In the genomic region with DNA sequence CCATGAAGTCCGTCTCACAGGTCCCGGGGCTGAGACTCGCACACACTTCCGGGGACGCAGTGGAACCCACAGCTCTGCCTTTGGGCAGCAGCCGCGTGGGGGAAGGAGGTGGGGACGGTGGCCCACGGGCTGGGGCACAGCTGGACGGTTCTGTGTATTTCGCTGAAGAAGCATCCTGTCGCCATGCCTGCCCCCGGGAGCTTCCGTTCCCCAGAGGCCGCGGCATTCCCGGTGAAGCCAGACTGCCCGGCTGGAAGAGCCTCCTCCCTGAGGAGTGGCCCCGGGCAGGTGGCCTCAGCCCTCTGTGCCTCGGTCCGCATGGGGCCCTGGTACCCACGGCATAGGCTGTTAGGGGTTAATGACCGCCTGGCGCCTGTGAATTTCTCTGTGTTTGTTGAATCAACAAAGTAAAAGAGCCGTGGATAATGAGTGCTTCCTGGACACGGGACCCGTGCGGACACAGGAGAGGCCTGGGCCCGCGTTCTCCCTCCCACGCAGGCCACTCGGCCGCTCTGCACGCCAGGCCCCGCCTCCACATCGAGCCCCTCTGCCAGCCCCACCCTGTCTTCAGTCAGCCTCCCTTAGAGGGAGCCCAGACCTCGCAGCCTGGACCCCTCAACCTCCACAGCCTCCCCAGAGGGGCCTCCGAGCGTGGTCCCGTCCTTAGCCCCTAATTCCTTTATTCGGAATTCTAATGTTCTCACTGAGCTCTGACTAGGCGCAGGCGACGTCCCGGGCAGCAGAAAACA, we compare ENCODE assay signal across 34 cellular contexts. TPM values are rescaled to one million over a fixed set of nuclear protein-coding genes. Genes with fewer than 3 reads are reported as not detected.
A peak's percentile ranks its signal among the peaks of the same experiment; 100 is the strongest.
DNase-seq lines count a peak whose midpoint lies in the region; ATAC-seq and TF ChIP-seq lines count a peak whose summit lies in the region.
"Had no signal": no experiment of that assay in that cellular context is flagged by ENCODE, and none has a peak within 500 bp of the region (broad histone marks: within the 10 kb centered on the region; RNA-seq: fewer than 3 reads in every experiment).

No MANE protein-coding gene starts in this region.

- H3K36me3 ChIP-seq in SJCRH30 (no peaks in the 10 kb centered on the region), lower lobe of right lung (no peaks in the 10 kb centered on the region)
- H3K36me3 ChIP-seq: suprapubic skin had no signal

- H3K4me3 ChIP-seq in SJCRH30: peak overlapping the region; percentile 25
- H3K4me3 ChIP-seq in lower lobe of right lung: no peak overlapping the region
- H3K4me3 ChIP-seq: suprapubic skin had no signal

- no peak overlapping the region for H3K27ac Mint-ChIP-seq in natural killer cell
- H3K27ac Mint-ChIP-seq: activated CD8-positive, alpha-beta T cell treated with anti-CD3 and anti-CD28 coated beads, Interleukin-2, amount 10 ng/mL, durations not matched to agents 7 days and 5 days; activated naive CD8-positive, alpha-beta T cell treated with anti-CD3 and anti-CD28 coated beads, Interleukin-2, amount 10 ng/mL, durations not matched to agents 7 days and 5 days; naive thymus-derived CD4-positive, alpha-beta T cell; stimulated activated naive B cell treated with anti-CD40 and anti-IgM and Interleukin-4, amounts not matched to agents 10 μg/mL and 1 μg/mL and 100 μg/mL, for 72 hours had no signal

- H3K9me3 Mint-ChIP-seq in natural killer cell: no peaks in the 10 kb centered on the region
- H3K9me3 Mint-ChIP-seq: activated naive CD8-positive, alpha-beta T cell treated with anti-CD3 and anti-CD28 coated beads, Interleukin-2, amount 10 ng/mL, durations not matched to agents 7 days and 5 days; activated T-cell treated with anti-CD3 and anti-CD28 coated beads, Interleukin-2, amount 50 U/mL, for 4 hours had no signal

- intact Hi-C loops in lower lobe of right lung (cut with DNase I) (no loop called here), natural killer cell (cut with micrococcal nuclease) (no loop called here)

- no peaks in the 10 kb centered on the region for H3K36me3 Mint-ChIP-seq in natural killer cell
- H3K36me3 Mint-ChIP-seq: activated naive CD8-positive, alpha-beta T cell treated with anti-CD3 and anti-CD28 coated beads, Interleukin-2, amount 10 ng/mL, durations not matched to agents 7 days and 5 days; naive thymus-derived CD4-positive, alpha-beta T cell; stimulated activated naive B cell treated with anti-CD40 and anti-IgM and Interleukin-4, amounts not matched to agents 10 μg/mL and 1 μg/mL and 100 μg/mL, for 72 hours had no signal

- H3K27me3 ChIP-seq in SJCRH30 (no peaks in the 10 kb centered on the region), lower lobe of right lung (ENCODE audit: low read depth) (peaks cover 4% of the 10 kb centered on the region)
- H3K27me3 ChIP-seq: suprapubic skin had no signal

- TF ChIP-seq CTCF in lower lobe of right lung (IDR thresholded peaks at IDR 0.05) (no peak), natural killer cell (IDR thresholded peaks at IDR 0.05) (no peak)

- H3K4me3 Mint-ChIP-seq in natural killer cell: no peak overlapping the region
- H3K4me3 Mint-ChIP-seq: activated CD8-positive, alpha-beta T cell treated with anti-CD3 and anti-CD28 coated beads, Interleukin-2, amount 10 ng/mL, durations not matched to agents 7 days and 5 days; activated naive CD8-positive, alpha-beta T cell treated with anti-CD3 and anti-CD28 coated beads, Interleukin-2, amount 10 ng/mL, durations not matched to agents 7 days and 5 days; activated T-cell treated with anti-CD3 and anti-CD28 coated beads, Interleukin-2, amount 50 U/mL, for 4 hours; naive thymus-derived CD4-positive, alpha-beta T cell; stimulated activated naive B cell treated with anti-CD40 and anti-IgM and Interleukin-4, amounts not matched to agents 10 μg/mL and 1 μg/mL and 100 μg/mL, for 72 hours had no signal

- H3K27ac ChIP-seq in SJCRH30 (peak overlapping the region; percentile 51), lower lobe of right lung (no peak overlapping the region)
- H3K27ac ChIP-seq: 22Rv1, C4-2B, epithelial cell of prostate, suprapubic skin had no signal

- H3K4me1 ChIP-seq in SJCRH30 (peaks cover 3% of the 10 kb centered on the region; the same call in 1 of the 2 replicates), lower lobe of right lung (no peaks in the 10 kb centered on the region)
- H3K4me1 ChIP-seq: suprapubic skin had no signal

- H3K9me3 ChIP-seq in SJCRH30 (replicated peaks): no peaks in the 10 kb centered on the region
- no peaks in the 10 kb centered on the region for H3K9me3 ChIP-seq in lower lobe of right lung
- H3K9me3 ChIP-seq: suprapubic skin had no signal

- ATAC-seq in lower lobe of right lung (peak; percentile 8), natural killer cell (no peak)
- ATAC-seq: activated CD8-positive, alpha-beta T cell treated with anti-CD3 and anti-CD28 coated beads, Interleukin-2, amount 10 ng/mL, durations not matched to agents 7 days and 5 days; activated T-cell treated with anti-CD3 and anti-CD28 coated beads, Interleukin-2, amount 50 U/mL, for 4 hours; naive thymus-derived CD4-positive, alpha-beta T cell; stimulated activated naive B cell treated with anti-CD40 and anti-IgM and Interleukin-4, amounts not matched to agents 10 μg/mL and 1 μg/mL and 100 μg/mL, for 72 hours had no signal

- no peaks in the 10 kb centered on the region for H3K4me1 Mint-ChIP-seq in natural killer cell
- H3K4me1 Mint-ChIP-seq: activated naive CD8-positive, alpha-beta T cell treated with anti-CD3 and anti-CD28 coated beads, Interleukin-2, amount 10 ng/mL, durations not matched to agents 7 days and 5 days; naive thymus-derived CD4-positive, alpha-beta T cell had no signal

- peaks cover 0 to 11% of the 10 kb centered on the region in 2 donors for H3K27me3 Mint-ChIP-seq in natural killer cell (ENCODE audit: low read depth in 2 of 2)
- H3K27me3 Mint-ChIP-seq: activated naive CD8-positive, alpha-beta T cell treated with anti-CD3 and anti-CD28 coated beads, Interleukin-2, amount 10 ng/mL, durations not matched to agents 7 days and 5 days; naive thymus-derived CD4-positive, alpha-beta T cell had no signal

- DNase-seq in NCI-H1417 (lab: John Stamatoyannopoulos, UW) (peak in 2 of 3 experiments; percentile 17 to 45), NCI-H1417 treated with DMSO at 0.1 percent for 48 hours (lab: John Stamatoyannopoulos, UW) (no peak), COLO668 (lab: John Stamatoyannopoulos, UW; ENCODE audit: unreplicated experiment) (peak; percentile 60), SJCRH30 (peak; percentile 39 to 54), lower lobe of right lung (no peak), occipital lobe (lab: John Stamatoyannopoulos, UW) (no peak), natural killer cell (no peak)
- no peak for DNase-seq in activated naive CD4-positive, alpha-beta T cell treated with anti-CD3 and anti-CD28 coated beads, Interleukin-2, amount 50 U/mL, for 16 hours
- DNase-seq: activated CD4-positive, alpha-beta T cell treated with anti-CD3 and anti-CD28 coated beads for 4 hours; activated CD8-positive, alpha-beta T cell treated with anti-CD3 and anti-CD28 coated beads, Interleukin-2, amount 10 ng/mL, durations not matched to agents 7 days and 5 days; activated gamma-delta T cell; activated naive CD8-positive, alpha-beta T cell treated with anti-CD3 and anti-CD28 coated beads, Interleukin-2, amount 10 ng/mL, durations not matched to agents 7 days and 5 days; activated T-cell treated with anti-CD3 and anti-CD28 coated beads, Interleukin-2, amount 50 U/mL, for 4 hours; DND-41; effector CD8-positive, alpha-beta T cell; GF-D8; glutamatergic neuron; KBM-7; naive thymus-derived CD4-positive, alpha-beta T cell; NCI-H1092 treated with DMSO at 0.1 percent for 48 hours; NCI-H187 treated with DMSO at 0.1 percent for 48 hours; NCI-H2171 treated with DMSO at 0.1 percent for 48 hours; NCI-H510A; nucleus accumbens; SHP77 treated with DMSO at 0.1 percent for 48 hours; stimulated activated naive B cell treated with anti-CD40 and anti-IgM and Interleukin-4, amounts not matched to agents 10 μg/mL and 1 μg/mL and 100 μg/mL, for 72 hours; SW 1271 had no signal

RNA-seq across cellular contexts. Expression of gene KCNG2, which starts 51.0 kb away (rescaled TPM):
- total RNA-seq in SJCRH30 (2014; rRNA removed; shearing (Covaris generic)): not detected in 2 replicates
- total RNA-seq in lower lobe of right lung: 0.50 TPM
- 0.31 TPM for total RNA-seq in occipital lobe
- total RNA-seq in natural killer cell: not detected
- total RNA-seq: activated CD8-positive, alpha-beta T cell treated with anti-CD3 and anti-CD28 coated beads, Interleukin-2, amount 10 ng/mL, durations not matched to agents 7 days and 5 days; activated naive CD8-positive, alpha-beta T cell treated with anti-CD3 and anti-CD28 coated beads, Interleukin-2, amount 10 ng/mL, durations not matched to agents 7 days and 5 days; activated T-cell treated with anti-CD3 and anti-CD28 coated beads, Interleukin-2, amount 50 U/mL, for 4 hours; bronchial epithelial cell; M059J; naive thymus-derived CD4-positive, alpha-beta T cell; pulmonary artery endothelial cell; suprapubic skin had no signal

Comparison
In these comparisons a context has a peak if more than half of its experiments do, and no peak if none do; other contexts are left out.
1. DNase-seq: peak in NCI-H1417 (2 of 3), COLO668 (single experiment) and SJCRH30 (2 of 2); none in NCI-H1417 treated with DMSO at 0.1 percent for 48 hours (single experiment), lower lobe of right lung (single experiment), activated naive CD4-positive, alpha-beta T cell treated with anti-CD3 and anti-CD28 coated beads, Interleukin-2, amount 50 U/mL, for 16 hours (single experiment), occipital lobe (single experiment) and natural killer cell (single experiment).
2. ATAC-seq: peak in lower lobe of right lung (2 of 2); none in natural killer cell (0 of 3).